ENCODE assay signal across 12 cellular contexts in genomic region chr19:35693422-35693821, GRCh38. TPM values are rescaled to one million over a fixed set of nuclear protein-coding genes. Genes with fewer than 3 reads are reported as not detected.
A peak's percentile ranks its signal among the peaks of the same experiment; 100 is the strongest.
DNase-seq lines count a peak whose midpoint lies in the region; ATAC-seq, FAIRE-seq and TF ChIP-seq lines count a peak whose summit lies in the region.
"Had no signal": no experiment of that assay in that cellular context is flagged by ENCODE, and none has a peak within 500 bp of the region (broad histone marks: within the 10 kb centered on the region; RNA-seq: fewer than 3 reads in every experiment).

No MANE protein-coding gene starts in this region.

- H3K4me3 Mint-ChIP-seq in activated T-cell treated with anti-CD3 and anti-CD28 coated beads, Interleukin-2, amount 50 U/mL, for 4 hours: no peak overlapping the region
- H3K4me3 Mint-ChIP-seq: IgD-negative memory B cell had no signal

- TF ChIP-seq RAD21 in K562 (CRISPR knock-in tag; conservative IDR thresholded peaks at IDR 0.05 in 1 of 2, IDR thresholded peaks at IDR 0.05 in 1 of 2): no peak

- WGBS in K562 (ENCODE audit: insufficient coverage, low coverage, missing lambda C conversion rate): 6% methylated on average over 8 of the region's 8 CpGs

- H3K27me3 ChIP-seq in K562 (ENCODE audit: control insufficient read depth in 2 of 2, insufficient read depth in 2 of 2, low read length in 2 of 2): no peaks in the 10 kb centered on the region

- no peaks in the 10 kb centered on the region for H3K36me3 Mint-ChIP-seq in activated T-cell treated with anti-CD3 and anti-CD28 coated beads, Interleukin-2, amount 50 U/mL, for 4 hours (ENCODE audit: insufficient read depth)
- H3K36me3 Mint-ChIP-seq: IgD-negative memory B cell had no signal

- H3K9ac ChIP-seq in K562 (ENCODE audit: insufficient read depth in 1 of 2, low read depth in 2 of 2, low read length in 2 of 2): no peak overlapping the region

- H3K4me3 ChIP-seq in K562 (no peak overlapping the region), coronary artery (no peak overlapping the region)
- H3K4me3 ChIP-seq: esophagus squamous epithelium, SK-N-MC had no signal

- FAIRE-seq in K562 (lab: Jason Lieb, UNC): no peak

- no peak overlapping the region for H3K4me2 ChIP-seq in K562 (ENCODE audit: insufficient read depth, low read length)

- H2AFZ ChIP-seq in K562 (ENCODE audit: low read depth, low read length): no peak overlapping the region

- H3K27ac ChIP-seq in K562 (ENCODE audit: extremely low read depth, low read depth, low read length) (no peak overlapping the region), coronary artery (no peak overlapping the region)
- H3K27ac ChIP-seq: esophagus squamous epithelium, SK-N-MC had no signal

- H3K79me2 ChIP-seq in K562 (ENCODE audit: control insufficient read depth, insufficient read depth, low read length): no peaks in the 10 kb centered on the region

- H3K27me3 Mint-ChIP-seq in activated T-cell treated with anti-CD3 and anti-CD28 coated beads, Interleukin-2, amount 50 U/mL, for 4 hours (ENCODE audit: low read depth): no peaks in the 10 kb centered on the region
- H3K27me3 Mint-ChIP-seq: IgD-negative memory B cell had no signal

- H3K9me3 ChIP-seq in K562 (replicated peaks; ENCODE audit: control insufficient read depth, insufficient read depth, low read depth, low read length): peaks cover 5% of the 10 kb centered on the region; the same call in 1 of the 2 replicates
- H3K9me3 ChIP-seq: esophagus squamous epithelium had no signal

- no peak for TF ChIP-seq EP300 in K562 (IDR thresholded peaks at IDR 0.05; ENCODE audit: low read length)

- no peaks in the 10 kb centered on the region for H3K4me1 Mint-ChIP-seq in activated T-cell treated with anti-CD3 and anti-CD28 coated beads, Interleukin-2, amount 50 U/mL, for 4 hours (ENCODE audit: low read depth)

- no peak for TF ChIP-seq POLR2A in K562 (conservative IDR thresholded peaks at IDR 0.05)

- POLR2A ChIA-PET in K562 (lab: Yijun Ruan, JAX): no interaction called here

- CTCF ChIA-PET in K562 (lab: Yijun Ruan, JAX; ENCODE audit: low intra/inter-chr PET ratio): interaction anchor here (0.7 to 3.6 kb wide), 5 partner anchors 23 to 239 kb away, joined by 7 to 76 read pairs (median 22); partner anchors contain the start of gene KMT2B

- H3K36me3 ChIP-seq in K562 (ENCODE audit: control insufficient read depth, insufficient read depth, low read length): no peaks in the 10 kb centered on the region
- H3K36me3 ChIP-seq: esophagus squamous epithelium had no signal

- in situ Hi-C loops in K562 (cut with MboI): no loop called here

- no peaks in the 10 kb centered on the region for H3K9me3 Mint-ChIP-seq in activated T-cell treated with anti-CD3 and anti-CD28 coated beads, Interleukin-2, amount 50 U/mL, for 4 hours
- H3K9me3 Mint-ChIP-seq: IgD-negative memory B cell had no signal

- intact Hi-C loops in K562 (cut with micrococcal nuclease) (loop anchor here (1.0 kb wide), 4 partner anchors 24 to 238 kb away; no protein-coding TSS in a partner anchor), sciatic nerve (cut with DNase I) (no loop called here)

- no peaks in the 10 kb centered on the region for H4K20me1 ChIP-seq in K562 (replicated peaks; ENCODE audit: control insufficient read depth, insufficient read depth, low read length)

- ATAC-seq in activated T-cell treated with anti-CD3 and anti-CD28 coated beads, Interleukin-2, amount 50 U/mL, for 4 hours: peak; percentile 15 to 20
- peak; percentile 10 for ATAC-seq in HG02642 (IDR thresholded peaks at IDR 0.05; ENCODE audit: poor library complexity, unreplicated experiment)
- ATAC-seq in K562: peak; percentile 23
- peak; percentile 40 for ATAC-seq in sciatic nerve
- no peak for ATAC-seq in HG02973 (IDR thresholded peaks at IDR 0.05; ENCODE audit: unreplicated experiment)

- H3K9me1 ChIP-seq in K562 (ENCODE audit: control insufficient read depth, insufficient read depth, low read length): no peaks in the 10 kb centered on the region

- BruUV-seq in K562 (replicated peaks; lab: Mats Ljungman, UMichigan): no TSS peak

- no peak for DNase-seq in activated T-cell treated with anti-CD3 and anti-CD28 coated beads, Interleukin-2, amount 50 U/mL, for 4 hours
- DNase-seq in activated T-cell treated with anti-CD3 and anti-CD28 coated beads for 4 hours (no peak), K562 (ENCODE audit: extremely low read depth in 1 of 4, low spot score in 3 of 4) (no peak), sciatic nerve (ENCODE audit: low spot score) (no peak), cerebellar nuclear complex (lab: John Stamatoyannopoulos, UW) (no peak), coronary artery (ENCODE audit: low spot score) (no peak)

- TF ChIP-seq CTCF in K562 (IDR thresholded peaks at IDR 0.05 in 2 of 3, conservative IDR thresholded peaks at IDR 0.05 in 1 of 3; ENCODE audit: insufficient read depth in 2 of 3, low read depth in 1 of 3, low read length in 3 of 3) (no peak), coronary artery (IDR thresholded peaks at IDR 0.05) (no peak)

- no peaks in the 10 kb centered on the region; a peak in 1 of 5 replicates for H3K4me1 ChIP-seq in K562 (replicated peaks in 1 of 2; ENCODE audit: control insufficient read depth in 2 of 2, insufficient read depth in 2 of 2, low read length in 2 of 2)

RNA-seq across cellular contexts. Expression of gene ZBTB32, which starts 10.9 kb away (rescaled TPM):
- total RNA-seq in activated T-cell treated with anti-CD3 and anti-CD28 coated beads, Interleukin-2, amount 50 U/mL, for 4 hours: 100 to 1,000 TPM in 2 of 3 donors, 10 to 100 TPM in 1; 90.8 to 136 (median 101) TPM
- total RNA-seq in K562 (2011; cell fraction: chromatin; rRNA removed; ENCODE audit: low replicate concordance): not detected in 2 replicates
- not detected in 2 replicates for total RNA-seq in K562 (2011; cell fraction: nucleolus; rRNA removed)
- not detected in 2 replicates for total RNA-seq in K562 (2011; cell fraction: nucleoplasm; rRNA removed)
- total RNA-seq in K562 (2014; rRNA removed): not detected in 2 replicates
- not detected in 2 replicates for total RNA-seq in K562 (2014; rRNA removed; fragmentation: Illumina TruSeq; extraction: Trizol)
- not detected in 2 replicates for total RNA-seq in K562 (2015; rRNA removed; fragmentation: Illumina TruSeq; extraction: Trizol)
- total RNA-seq in K562 (2021): 0.20 TPM in 1 of 2 replicates, not detected in the other
- polyA plus RNA-seq in K562 (2011; rRNA removed): not detected in 2 replicates
- not detected in 2 replicates for polyA plus RNA-seq in K562 (2011; cell fraction: cytosol; rRNA removed)
- 0.09 TPM in 1 of 2 replicates, not detected in the other for polyA plus RNA-seq in K562 (2011; cell fraction: nucleus; rRNA removed)
- not detected in 2 replicates for polyA plus RNA-seq in K562 (2012)
- not detected in 2 replicates for polyA plus RNA-seq in K562 (2014; fragmentation: Illumina TruSeq; extraction: Trizol)
- polyA plus RNA-seq in K562 (2014; fragmentation: Nextera tagmentation; extraction: Ambion mirVana): not detected
- polyA plus RNA-seq in K562 (2014; rRNA removed): 0.05 TPM in 1 of 2 replicates, not detected in the other
- polyA minus RNA-seq in K562 (2011; rRNA and poly(A)+ RNA removed): not detected in 2 replicates
- not detected in 2 replicates for polyA minus RNA-seq in K562 (2011; cell fraction: cytosol; rRNA and poly(A)+ RNA removed)
- not detected in 2 replicates for polyA minus RNA-seq in K562 (2011; cell fraction: nucleus; rRNA and poly(A)+ RNA removed)
- total RNA-seq in sciatic nerve: 0.18 TPM
- total RNA-seq: ureter had no signal

RNA-seq across cellular contexts. Expression of gene KMT2B, which starts 24.4 kb away (rescaled TPM):
- total RNA-seq in activated T-cell treated with anti-CD3 and anti-CD28 coated beads, Interleukin-2, amount 50 U/mL, for 4 hours: 10 to 100 TPM; 64.1 to 74.8 (median 74.5) TPM
- total RNA-seq in K562 (2011; cell fraction: chromatin; rRNA removed; ENCODE audit: low replicate concordance): 84.2 and 203 TPM in 2 replicates
- 117 and 120 TPM in 2 replicates for total RNA-seq in K562 (2011; cell fraction: nucleolus; rRNA removed)
- total RNA-seq in K562 (2011; cell fraction: nucleoplasm; rRNA removed): 104 and 131 TPM in 2 replicates
- total RNA-seq in K562 (2014; rRNA removed) (8.1 and 9.0 TPM in 2 replicates), K562 (2014; rRNA removed; fragmentation: Illumina TruSeq; extraction: Trizol) (2.7 and 4.8 TPM in 2 replicates), K562 (2015; rRNA removed; fragmentation: Illumina TruSeq; extraction: Trizol) (6.0 and 6.7 TPM in 2 replicates), K562 (2021) (36.0 and 43.9 TPM in 2 replicates), sciatic nerve (41.1 TPM)
- polyA plus RNA-seq in K562 (2011; rRNA removed) (11.0 and 19.1 TPM in 2 replicates), K562 (2014; fragmentation: Illumina TruSeq; extraction: Trizol) (21.5 and 27.8 TPM in 2 replicates), K562 (2014; fragmentation: Nextera tagmentation; extraction: Ambion mirVana) (1 to 10 TPM in 1 of 2 experiments, under 1 TPM in 1; 0.63 to 1.3 TPM), K562 (2014; rRNA removed) (16.4 and 21.9 TPM in 2 replicates)
- 14.8 and 17.2 TPM in 2 replicates for polyA plus RNA-seq in K562 (2011; cell fraction: cytosol; rRNA removed)
- 108 and 154 TPM in 2 replicates for polyA plus RNA-seq in K562 (2011; cell fraction: nucleus; rRNA removed)
- polyA plus RNA-seq in K562 (2012): 38.7 and 38.9 TPM in 2 replicates
- polyA minus RNA-seq in K562 (2011; rRNA and poly(A)+ RNA removed): 7.1 and 9.7 TPM in 2 replicates
- 12.2 and 21.2 TPM in 2 replicates for polyA minus RNA-seq in K562 (2011; cell fraction: cytosol; rRNA and poly(A)+ RNA removed)
- polyA minus RNA-seq in K562 (2011; cell fraction: nucleus; rRNA and poly(A)+ RNA removed): 14.7 and 18.4 TPM in 2 replicates

RNA-seq across cellular contexts. Expression of gene UPK1A, which starts 27.1 kb away (rescaled TPM):
- under 1 TPM; 0.22 to 0.26 (median 0.23) TPM for total RNA-seq in activated T-cell treated with anti-CD3 and anti-CD28 coated beads, Interleukin-2, amount 50 U/mL, for 4 hours
- total RNA-seq in K562 (2011; cell fraction: chromatin; rRNA removed; ENCODE audit: low replicate concordance): not detected in 2 replicates
- 0.33 TPM in 1 of 2 replicates, not detected in the other for total RNA-seq in K562 (2011; cell fraction: nucleolus; rRNA removed)
- total RNA-seq in K562 (2011; cell fraction: nucleoplasm; rRNA removed): not detected in 2 replicates
- total RNA-seq in K562 (2014; rRNA removed) (not detected in 2 replicates), K562 (2014; rRNA removed; fragmentation: Illumina TruSeq; extraction: Trizol) (not detected in 2 replicates), K562 (2015; rRNA removed; fragmentation: Illumina TruSeq; extraction: Trizol) (not detected in 2 replicates), K562 (2021) (not detected in 2 replicates), sciatic nerve (not detected)
- polyA plus RNA-seq in K562 (2011; rRNA removed) (0.06 TPM in 1 of 2 replicates, not detected in the other), K562 (2014; fragmentation: Illumina TruSeq; extraction: Trizol) (not detected in 2 replicates), K562 (2014; fragmentation: Nextera tagmentation; extraction: Ambion mirVana) (under 1 TPM in 1 of 2 experiments, not detected in 1; 0.13 TPM), K562 (2014; rRNA removed) (not detected in 2 replicates)
- not detected in 2 replicates for polyA plus RNA-seq in K562 (2011; cell fraction: cytosol; rRNA removed)
- 0.10 TPM in 1 of 2 replicates, not detected in the other for polyA plus RNA-seq in K562 (2011; cell fraction: nucleus; rRNA removed)
- 0.08 TPM in 1 of 2 replicates, not detected in the other for polyA plus RNA-seq in K562 (2012)
- not detected in 2 replicates for polyA minus RNA-seq in K562 (2011; rRNA and poly(A)+ RNA removed)
- not detected in 2 replicates for polyA minus RNA-seq in K562 (2011; cell fraction: cytosol; rRNA and poly(A)+ RNA removed)
- polyA minus RNA-seq in K562 (2011; cell fraction: nucleus; rRNA and poly(A)+ RNA removed): not detected in 2 replicates
- polyA plus RNA-seq: IgD-negative memory B cell had no signal

RNA-seq across cellular contexts. Expression of gene COX6B1, which starts 45.3 kb away (rescaled TPM):
- total RNA-seq in activated T-cell treated with anti-CD3 and anti-CD28 coated beads, Interleukin-2, amount 50 U/mL, for 4 hours: 100 to 1,000 TPM; 462 to 480 (median 465) TPM
- total RNA-seq in K562 (2011; cell fraction: chromatin; rRNA removed; ENCODE audit: low replicate concordance): 34.6 and 63.8 TPM in 2 replicates
- 128 and 147 TPM in 2 replicates for total RNA-seq in K562 (2011; cell fraction: nucleolus; rRNA removed)
- total RNA-seq in K562 (2011; cell fraction: nucleoplasm; rRNA removed): 127 and 158 TPM in 2 replicates
- total RNA-seq in K562 (2014; rRNA removed) (777 and 1,094 TPM in 2 replicates), K562 (2014; rRNA removed; fragmentation: Illumina TruSeq; extraction: Trizol) (1,091 and 1,219 TPM in 2 replicates), K562 (2015; rRNA removed; fragmentation: Illumina TruSeq; extraction: Trizol) (1,062 and 1,116 TPM in 2 replicates), K562 (2021) (826 and 961 TPM in 2 replicates), sciatic nerve (211 TPM)
- polyA plus RNA-seq in K562 (2011; rRNA removed) (963 and 1,008 TPM in 2 replicates), K562 (2014; fragmentation: Illumina TruSeq; extraction: Trizol) (1,441 and 1,704 TPM in 2 replicates), K562 (2014; fragmentation: Nextera tagmentation; extraction: Ambion mirVana) (1,000 to 10,000 TPM; 2,325 to 2,393 TPM), K562 (2014; rRNA removed) (1,426 and 1,451 TPM in 2 replicates)
- polyA plus RNA-seq in K562 (2011; cell fraction: cytosol; rRNA removed): 1,680 and 1,786 TPM in 2 replicates
- 429 and 540 TPM in 2 replicates for polyA plus RNA-seq in K562 (2011; cell fraction: nucleus; rRNA removed)
- polyA plus RNA-seq in K562 (2012): 1,082 and 1,282 TPM in 2 replicates
- polyA minus RNA-seq in K562 (2011; rRNA and poly(A)+ RNA removed): 681 and 736 TPM in 2 replicates
- polyA minus RNA-seq in K562 (2011; cell fraction: cytosol; rRNA and poly(A)+ RNA removed): 247 and 280 TPM in 2 replicates
- 57.8 and 131 TPM in 2 replicates for polyA minus RNA-seq in K562 (2011; cell fraction: nucleus; rRNA and poly(A)+ RNA removed)

RNA-seq across cellular contexts. Expression of gene IGFLR1, which starts 48.8 kb away (rescaled TPM):
- 10 to 100 TPM; 24.0 to 32.7 (median 29.8) TPM for total RNA-seq in activated T-cell treated with anti-CD3 and anti-CD28 coated beads, Interleukin-2, amount 50 U/mL, for 4 hours
- total RNA-seq in K562 (2011; cell fraction: chromatin; rRNA removed; ENCODE audit: low replicate concordance): 4.8 and 9.7 TPM in 2 replicates
- 8.8 and 9.6 TPM in 2 replicates for total RNA-seq in K562 (2011; cell fraction: nucleolus; rRNA removed)
- total RNA-seq in K562 (2011; cell fraction: nucleoplasm; rRNA removed): 5.4 and 9.5 TPM in 2 replicates
- total RNA-seq in K562 (2014; rRNA removed) (12.1 and 14.3 TPM in 2 replicates), K562 (2014; rRNA removed; fragmentation: Illumina TruSeq; extraction: Trizol) (1.2 and 3.6 TPM in 2 replicates), K562 (2015; rRNA removed; fragmentation: Illumina TruSeq; extraction: Trizol) (4.6 and 9.1 TPM in 2 replicates), K562 (2021) (7.8 and 12.1 TPM in 2 replicates), sciatic nerve (10.8 TPM)
- polyA plus RNA-seq in K562 (2011; rRNA removed) (4.0 and 4.2 TPM in 2 replicates), K562 (2014; fragmentation: Illumina TruSeq; extraction: Trizol) (6.8 and 9.2 TPM in 2 replicates), K562 (2014; fragmentation: Nextera tagmentation; extraction: Ambion mirVana) (1 to 10 TPM; 1.0 to 2.6 TPM), K562 (2014; rRNA removed) (11.6 and 15.0 TPM in 2 replicates)
- polyA plus RNA-seq in K562 (2011; cell fraction: cytosol; rRNA removed): 8.8 and 25.3 TPM in 2 replicates
- polyA plus RNA-seq in K562 (2011; cell fraction: nucleus; rRNA removed): 15.2 and 21.1 TPM in 2 replicates
- 10.9 and 14.5 TPM in 2 replicates for polyA plus RNA-seq in K562 (2012)
- polyA minus RNA-seq in K562 (2011; rRNA and poly(A)+ RNA removed): 0.75 and 0.98 TPM in 2 replicates
- polyA minus RNA-seq in K562 (2011; cell fraction: cytosol; rRNA and poly(A)+ RNA removed): 4.4 and 7.9 TPM in 2 replicates
- polyA minus RNA-seq in K562 (2011; cell fraction: nucleus; rRNA and poly(A)+ RNA removed): 2.8 and 3.2 TPM in 2 replicates

Comparison
In these comparisons a context has a peak if more than half of its experiments do, and no peak if none do; other contexts are left out.
1. RNA of gene ZBTB32, which starts 10.9 kb away (total RNA-seq): 90.8 to 136 TPM in activated T-cell treated with anti-CD3 and anti-CD28 coated beads, Interleukin-2, amount 50 U/mL, for 4 hours; 0.18 TPM in sciatic nerve (single experiment) and 0.20 TPM in K562; every median in the first group is over 10 times any median in the second.